1 cellular context compared by ENCODE assay signal in the genomic region with DNA sequence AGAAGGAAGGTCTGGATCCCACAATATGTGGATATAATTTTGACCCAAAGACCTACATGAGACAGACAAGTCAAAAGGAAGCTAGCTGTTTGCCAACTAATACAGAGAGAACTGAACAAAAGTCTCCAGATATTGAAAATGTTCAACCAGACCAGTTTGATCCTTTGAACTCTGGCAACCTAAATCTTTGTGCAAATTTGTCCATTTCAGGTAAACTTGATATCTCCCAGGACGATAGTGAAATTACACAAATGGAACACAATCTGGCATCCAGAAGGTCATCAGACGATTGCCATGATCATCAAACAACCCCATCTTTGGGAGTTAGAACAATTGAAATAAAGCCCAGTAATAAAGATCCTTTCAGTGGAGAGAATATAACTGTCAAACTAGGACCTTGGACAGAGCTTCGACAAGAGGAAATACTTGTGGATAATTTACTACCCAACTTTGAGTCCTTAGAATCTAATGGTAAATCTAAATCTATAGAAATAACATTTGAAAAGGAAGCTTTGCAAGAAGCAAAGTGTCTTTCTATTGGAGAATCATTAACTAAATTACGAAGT.
TF ChIP-seq lines count a peak whose summit lies in the region.

No MANE protein-coding gene starts in this region.

TF ChIP-seq in PFSK-1, 5 proteins besides CTCF, POLR2A, EP300 and RAD21 (continued from another document):
- no peak for TF ChIP-seq POLR2AphosphoS5 (IDR thresholded peaks at IDR 0.05; ENCODE audit: low read depth, low read length)
- TF ChIP-seq FOXP2 (optimal IDR thresholded peaks at IDR 0.05; ENCODE audit: borderline replicate concordance, extremely low read depth, extremely low read length, insufficient read depth), result no peak
- TF ChIP-seq TAF1 (IDR thresholded peaks at IDR 0.05; ENCODE audit: borderline replicate concordance, insufficient read depth, low read length), result no peak
- TF ChIP-seq SIN3A (IDR thresholded peaks at IDR 0.05; ENCODE audit: borderline replicate concordance, insufficient read depth, low read length), result no peak
